In genomic region chr1:117366281-117366981, GRCh38 we compare ENCODE assay signal across 8 cellular contexts. TPM values are rescaled to one million over a fixed set of nuclear protein-coding genes. Genes with fewer than 3 reads are reported as not detected.
DNase-seq lines count a peak whose midpoint lies in the region; ATAC-seq, FAIRE-seq and TF ChIP-seq lines count a peak whose summit lies in the region.

No MANE protein-coding gene starts in this region.

- H3K14ac ChIP-seq in H1 (ENCODE audit: insufficient read length), result no peak overlapping the region

- no peak overlapping the region for H2AK5ac ChIP-seq in H1 (ENCODE audit: low read depth, low read length)

- WGBS in H1 (ENCODE audit: extremely low coverage in 1 of 2, insufficient coverage in 1 of 2, insufficient read length in 1 of 2, insufficient replicate concordance in 2 of 2, low coverage in 1 of 2, low lambda C conversion rate in 2 of 2, missing lambda C conversion rate in 1 of 2), 2 experiments, result 2% methylated on average over 49 of the region's 63 CpGs; no CpG with 5 or more reads in 1 of the 2 experiments

- peak overlapping the region; percentile 92; the same call in 1 of the 2 replicates for H3K18ac ChIP-seq in H1 (ENCODE audit: extremely low read depth, low read length)

- peak overlapping the region; percentile 79 for H4K91ac ChIP-seq in H1 (replicated peaks; ENCODE audit: insufficient read length, low read length)

- H3K56ac ChIP-seq in H1 (replicated peaks; ENCODE audit: insufficient read length, low read depth, low read length), result peak overlapping the region; percentile 70

- no peaks in the 10 kb centered on the region for H3K9me3 ChIP-seq in H1 (ENCODE audit: insufficient read depth in 2 of 2, low read depth in 1 of 2, low read length in 1 of 2)

- 0 out of 4 replicates have a peak, but pooled peaks of 1 of the 3 experiments have one; percentile 8 for TF ChIP-seq CTCF in H1 (IDR thresholded peaks at IDR 0.05; ENCODE audit: control extremely low read depth in 1 of 3, insufficient read depth in 1 of 3, low read depth in 1 of 3, low read length in 3 of 3)

- POLR2A ChIA-PET in H1 (lab: Charles Lee; ENCODE audit: partially characterized antibody), result no interaction called here

- peaks cover 0 to 4% of the 10 kb centered on the region in 2 experiments for H4K20me1 ChIP-seq in H1 (replicated peaks in 1 of 2; ENCODE audit: control insufficient read depth in 1 of 2, insufficient read depth in 2 of 2, low read length in 2 of 2)

- no peaks in the 10 kb centered on the region; a peak in 1 of 7 replicates for H3K27me3 ChIP-seq in H1 (replicated peaks in 1 of 4; ENCODE audit: control insufficient read depth in 3 of 4, extremely low read depth in 1 of 4, insufficient read depth in 3 of 4, low read length in 3 of 4)

- no peak overlapping the region for H2BK20ac ChIP-seq in H1 (ENCODE audit: low read length)

- peak in 1 of 2 experiments; percentile 24; a peak in 1 of 4 replicates for TF ChIP-seq RAD21 in H1 (IDR thresholded peaks at IDR 0.05 in 1 of 2, conservative IDR thresholded peaks at IDR 0.05 in 1 of 2; ENCODE audit: low read depth in 2 of 2, low read length in 2 of 2)

- CTCF ChIA-PET in H1 (lab: Charles Lee; ENCODE audit: partially characterized antibody), result no interaction called here

- H2AFZ ChIP-seq in H1 (ENCODE audit: low read length), result peak overlapping the region; percentile 78; the same call in 1 of the 2 replicates

- H3K79me2 ChIP-seq in H1 (ENCODE audit: control insufficient read depth in 1 of 2, insufficient read depth in 2 of 2, low read length in 2 of 2), result peaks cover 3 to 32% of the 10 kb centered on the region in 2 experiments; a peak in 3 of 4 replicates

- H3K4me3 ChIP-seq in H1 (ENCODE audit: extremely low read depth in 1 of 4, insufficient read depth in 2 of 4, low read depth in 3 of 4, low read length in 4 of 4), result peak overlapping the region; percentile 55 to 87 (median 81)

- peak overlapping the region; percentile 76 to 88 (median 87) for H3K9ac ChIP-seq in H1 (replicated peaks in 1 of 4; ENCODE audit: extremely low read depth in 1 of 4, low read depth in 3 of 4, low read length in 3 of 4)

- peak overlapping the region; percentile 90 to 92 for H3K4me2 ChIP-seq in H1 (ENCODE audit: insufficient read depth in 1 of 2, low read depth in 2 of 2, low read length in 2 of 2)

- no peaks in the 10 kb centered on the region for H3K79me1 ChIP-seq in H1 (ENCODE audit: low read depth, low read length)

- peak overlapping the region; percentile 70 for H3K27ac ChIP-seq in H1 (ENCODE audit: low read depth, low read length)

- H4K5ac ChIP-seq in H1 (ENCODE audit: insufficient read length, low read depth, low read length), result peak overlapping the region; percentile 87

- peak overlapping the region; percentile 91 for H4K8ac ChIP-seq in H1 (ENCODE audit: extremely low read depth, insufficient read depth, low read length)

- peak; percentile 42 for ATAC-seq in HG03159 (IDR thresholded peaks at IDR 0.05; ENCODE audit: unreplicated experiment)

- TF ChIP-seq POLR2A in GM18951 (IDR thresholded peaks at IDR 0.05; ENCODE audit: extremely low read depth, insufficient read depth, insufficient read length) (peak; percentile 64), H1 (IDR thresholded peaks at IDR 0.05; ENCODE audit: control extremely low read depth in 1 of 2, low read depth in 2 of 2, low read length in 2 of 2) (no peak; a peak in 2 of 3 replicates)

- peaks cover 0 to 12% (median 3%) of the 10 kb centered on the region in 4 experiments; a peak in 4 of 7 replicates for H3K4me1 ChIP-seq in H1 (replicated peaks in 1 of 4; ENCODE audit: control insufficient read depth in 3 of 4, insufficient read depth in 4 of 4, low read length in 3 of 4)

- DNase-seq in Ammon's horn (ENCODE audit: low spot score) (peak; percentile 79), NCI-H526 treated with DMSO at 0.1 percent for 48 hours (lab: John Stamatoyannopoulos, UW) (peak; percentile 71), H1 (ENCODE audit: low read depth in 1 of 2, low spot score in 2 of 2) (peak; percentile 5 to 82), mesenteric fat pad (ENCODE audit: low spot score) (peak; percentile 97)
- peak; percentile 45 to 73 (median 71) for DNase-seq in activated CD8-positive, alpha-beta memory T cell treated with anti-CD3 and anti-CD28 coated beads for 48 hours (ENCODE audit: low read depth in 2 of 3, low spot score in 2 of 3)
- peak; percentile 77 for DNase-seq in stimulated activated CD8-positive, alpha-beta memory T cell treated with anti-CD3 and anti-CD28 coated beads, Interleukin-12 subunit alpha, Interleukin-12 subunit beta, amount 100 ng/mL, for 4 hours (ENCODE audit: low read depth)

- no peak for FAIRE-seq in H1 (lab: Jason Lieb, UNC)

- H2BK12ac ChIP-seq in H1 (ENCODE audit: low read depth, low read length), result peak overlapping the region; percentile 73; the same call in 1 of the 2 replicates

- no peak overlapping the region for H2BK5ac ChIP-seq in H1 (ENCODE audit: low read depth, low read length)

- peak overlapping the region; percentile 20; the same call in 1 of the 2 replicates for H2BK15ac ChIP-seq in H1 (ENCODE audit: low read length)

- peak overlapping the region; percentile 95 for H3K4ac ChIP-seq in H1 (replicated peaks; ENCODE audit: insufficient read length, low read depth, low read length)

- in situ Hi-C loops in GM18951 (cut with MboI; ENCODE audit: low sequenced_read_pairs, unreplicated experiment), result no loop called here

- peak overlapping the region; percentile 78 for H2BK120ac ChIP-seq in H1 (replicated peaks; ENCODE audit: low read depth, low read length)

- peaks cover 12% of the 10 kb centered on the region for H3K23me2 ChIP-seq in H1 (ENCODE audit: low read depth, low read length)

- TF ChIP-seq EP300 in H1 (IDR thresholded peaks at IDR 0.05; ENCODE audit: borderline replicate concordance in 1 of 2, low read depth in 2 of 2, low read length in 2 of 2), result peak in 1 of 2 experiments; percentile 53; a peak in 1 of 3 replicates

- no peak overlapping the region for H3K23ac ChIP-seq in H1 (ENCODE audit: insufficient read length)

- H3K36me3 ChIP-seq in H1 (ENCODE audit: control insufficient read depth in 2 of 4, insufficient read depth in 4 of 4, low read length in 3 of 4), result no peaks in the 10 kb centered on the region

TF ChIP-seq in H1, 55 proteins besides CTCF, POLR2A, EP300 and RAD21 (continues in another document):
- TF ChIP-seq KDM5A (IDR thresholded peaks at IDR 0.05; ENCODE audit: low read length), result no peak
- TF ChIP-seq CEBPB (IDR thresholded peaks at IDR 0.05; ENCODE audit: low read depth, low read length), result no peak
- TF ChIP-seq TBP (IDR thresholded peaks at IDR 0.05; ENCODE audit: low read depth, low read length), result peak; percentile 21; the same call in 1 of the 2 replicates
- TF ChIP-seq MAFK (IDR thresholded peaks at IDR 0.05; ENCODE audit: low read depth, low read length), result no peak
- TF ChIP-seq POU5F1 (IDR thresholded peaks at IDR 0.05; ENCODE audit: low read depth, low read length), result no peak
- TF ChIP-seq SIN3A (conservative IDR thresholded peaks at IDR 0.05 in 1 of 2, IDR thresholded peaks at IDR 0.05 in 1 of 2; ENCODE audit: low read depth in 1 of 2, low read length in 2 of 2), result peak in 1 of 2 experiments; percentile 43; a peak in 1 of 4 replicates
- no peak for TF ChIP-seq BCL11A (IDR thresholded peaks at IDR 0.05; ENCODE audit: low read depth in 2 of 2, low read length in 2 of 2)
- peak in 1 of 2 experiments; percentile 16; a peak in 1 of 4 replicates for TF ChIP-seq HDAC2 (IDR thresholded peaks at IDR 0.05; ENCODE audit: borderline replicate concordance in 1 of 2, low read depth in 2 of 2, low read length in 2 of 2)
- peak; percentile 76 for TF ChIP-seq PHF8 (conservative IDR thresholded peaks at IDR 0.05; ENCODE audit: low read depth, low read length)
- peak; percentile 79 for TF ChIP-seq RBBP5 (IDR thresholded peaks at IDR 0.05; ENCODE audit: borderline replicate concordance, low read depth, low read length)
- TF ChIP-seq HDAC6 (IDR thresholded peaks at IDR 0.05; ENCODE audit: low read depth, low read length), result no peak
- TF ChIP-seq RXRA (IDR thresholded peaks at IDR 0.05; ENCODE audit: insufficient read depth, low read depth, low read length), result no peak
- TF ChIP-seq TAF7 (optimal IDR thresholded peaks at IDR 0.05; ENCODE audit: borderline replicate concordance, low read depth, low read length), result peak; percentile 54
- no peak for TF ChIP-seq SIX5 (IDR thresholded peaks at IDR 0.05; ENCODE audit: low read depth, low read length)
- peak; percentile 67 for TF ChIP-seq TAF1 (IDR thresholded peaks at IDR 0.05; ENCODE audit: low read depth, low read length)
- no peak for TF ChIP-seq JUND (IDR thresholded peaks at IDR 0.05; ENCODE audit: low read length)
- no peak for TF ChIP-seq EZH2 (IDR thresholded peaks at IDR 0.05; ENCODE audit: low read depth, low read length, severe bottlenecking)
- TF ChIP-seq, protein P1, sequence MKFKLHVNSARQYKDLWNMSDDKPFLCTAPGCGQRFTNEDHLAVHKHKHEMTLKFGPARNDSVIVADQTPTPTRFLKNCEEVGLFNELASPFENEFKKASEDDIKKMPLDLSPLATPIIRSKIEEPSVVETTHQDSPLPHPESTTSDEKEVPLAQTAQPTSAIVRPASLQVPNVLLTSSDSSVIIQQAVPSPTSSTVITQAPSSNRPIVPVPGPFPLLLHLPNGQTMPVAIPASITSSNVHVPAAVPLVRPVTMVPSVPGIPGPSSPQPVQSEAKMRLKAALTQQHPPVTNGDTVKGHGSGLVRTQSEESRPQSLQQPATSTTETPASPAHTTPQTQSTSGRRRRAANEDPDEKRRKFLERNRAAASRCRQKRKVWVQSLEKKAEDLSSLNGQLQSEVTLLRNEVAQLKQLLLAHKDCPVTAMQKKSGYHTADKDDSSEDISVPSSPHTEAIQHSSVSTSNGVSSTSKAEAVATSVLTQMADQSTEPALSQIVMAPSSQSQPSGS (IDR thresholded peaks at IDR 0.05; ENCODE audit: low read length), result no peak
- no peak for TF ChIP-seq JUN (IDR thresholded peaks at IDR 0.05; ENCODE audit: low read depth, low read length)
- TF ChIP-seq GABPA (IDR thresholded peaks at IDR 0.05; ENCODE audit: borderline replicate concordance, insufficient read depth, low read length), result no peak
- no peak for TF ChIP-seq SP4 (IDR thresholded peaks at IDR 0.05; ENCODE audit: low read length)
- no peak for TF ChIP-seq SIRT6 (IDR thresholded peaks at IDR 0.05; ENCODE audit: low read length)
- TF ChIP-seq SP2 (IDR thresholded peaks at IDR 0.05; ENCODE audit: low read length), result no peak

RNA-seq across cellular contexts. Expression of gene MAN1A2, which starts 0.8 kb away (rescaled TPM):
- 18.8 and 19.1 TPM in 2 replicates for total RNA-seq in H1 (2021; fragmentation: NEBNext Ultra II Directional; extraction: Animal tissue kit (Norgen Biotek cat#: 25700))
- polyA plus RNA-seq in H1 (2011; rRNA removed), result 5.2 and 5.5 TPM in 2 replicates
- 4.7 TPM for polyA plus RNA-seq in H1 (2011; cell fraction: cytosol; rRNA removed)
- 4.1 TPM for polyA plus RNA-seq in H1 (2011; cell fraction: nucleus; rRNA removed)
- polyA plus RNA-seq in H1 (2012, experiment 1 of 2), result 3.9 to 11.4 TPM (median 8.4 TPM) in 4 replicates
- 0.50 TPM for polyA plus RNA-seq in H1 (2012, experiment 2 of 2)
- 13.0 TPM for polyA plus RNA-seq in H1 (2013, experiment 1 of 2)
- polyA plus RNA-seq in H1 (2013, experiment 2 of 2), result 13.1 TPM
- polyA minus RNA-seq in H1 (2011; rRNA and poly(A)+ RNA removed), result 18.3 and 21.1 TPM in 2 replicates
- 10.4 TPM for polyA minus RNA-seq in H1 (2011; cell fraction: cytosol; rRNA and poly(A)+ RNA removed)
- polyA minus RNA-seq in H1 (2011; cell fraction: nucleus; rRNA and poly(A)+ RNA removed), result 29.8 TPM
- 40.9 TPM for total RNA-seq in mesenteric fat pad

Comparison
In these comparisons a context has a peak if more than half of its experiments do, and no peak if none do; other contexts are left out.
1. Peak in every context shown above with its lines: DNase-seq, ATAC-seq, H3K4me3 ChIP-seq and H3K27ac ChIP-seq.
2. DNase-seq: peak in every context shown above with its lines; median percentile 97 in mesenteric fat pad; 79 in Ammon's horn; 77 in stimulated activated CD8-positive, alpha-beta memory T cell treated with anti-CD3 and anti-CD28 coated beads, Interleukin-12 subunit alpha, Interleukin-12 subunit beta, amount 100 ng/mL, for 4 hours; 71 in NCI-H526 treated with DMSO at 0.1 percent for 48 hours; 71 in activated CD8-positive, alpha-beta memory T cell treated with anti-CD3 and anti-CD28 coated beads for 48 hours; 44 in H1.